ENCODE assay signal across 7 cellular contexts in genomic region chr21:37366488-37367300, GRCh38. TPM values are rescaled to one million over a fixed set of nuclear protein-coding genes. Genes with fewer than 3 reads are reported as not detected.
DNase-seq lines count a peak whose midpoint lies in the region; ATAC-seq and TF ChIP-seq lines count a peak whose summit lies in the region.

Gene DYRK1A, plus strand, starts transcription at chr21:37366773. Its CDS starts 53,602 bp downstream, at chr21:37420375.

- H3K27me3 ChIP-seq in hepatocyte = no peaks in the 10 kb centered on the region

- peak; percentile 6 for TF ChIP-seq CTCF in hepatocyte (IDR thresholded peaks at IDR 0.05; ENCODE audit: poor library complexity)

- peak within 1 kb of the TSS; percentile 91 for H3K4me3 ChIP-seq in hepatocyte

- H3K27ac ChIP-seq in hepatocyte = peak within 1 kb of the TSS; percentile 99

- peaks cover 48% of the 10 kb centered on the region for H3K79me2 ChIP-seq in hepatocyte

- peak within 1 kb of the TSS; percentile 59 for H2AFZ ChIP-seq in hepatocyte

- peaks cover 39% of the 10 kb centered on the region for H4K20me1 ChIP-seq in hepatocyte (ENCODE audit: insufficient read depth, poor library complexity, severe bottlenecking)

- peaks cover 33% of the 10 kb centered on the region for H3K4me1 ChIP-seq in hepatocyte (ENCODE audit: insufficient read depth)

- H3K36me3 ChIP-seq in hepatocyte (replicated peaks; ENCODE audit: insufficient read depth, low read depth) = no peaks in the 10 kb centered on the region

- WGBS in hepatocyte (ENCODE audit: low lambda C conversion rate, missing lambda C conversion rate) = 1% methylated on average over 49 of the region's 89 CpGs

- H3K9me3 ChIP-seq in hepatocyte (ENCODE audit: low read depth) = no peaks in the 10 kb centered on the region

- no peaks in the 10 kb centered on the region for H3K9me2 ChIP-seq in hepatocyte (replicated peaks; ENCODE audit: insufficient read depth)

- peak; percentile 97 to 98 for DNase-seq in NCI-H2081 (lab: John Stamatoyannopoulos, UW)
- DNase-seq in T1000 (lab: John Stamatoyannopoulos, UW) = peak; percentile 96
- DNase-seq in astrocyte of the hippocampus (ENCODE audit: low read depth, low spot score) = peak; percentile 100
- DNase-seq in hepatocyte (ENCODE audit: low spot score) = peak; percentile 99
- DNase-seq in renal cortical epithelial cell (ENCODE audit: low read depth) = peak; percentile 94

- peak; percentile 53 for ATAC-seq in GM18508 (IDR thresholded peaks at IDR 0.05; ENCODE audit: insufficient read depth, unreplicated experiment)
- peak; percentile 55 for ATAC-seq in HG03025 (IDR thresholded peaks at IDR 0.05; ENCODE audit: low FRiP score, unreplicated experiment)

- peak within 1 kb of the TSS; percentile 89 for H3K4me2 ChIP-seq in hepatocyte

RNA-seq across cellular contexts. Expression of gene DYRK1A, which starts in this region (rescaled TPM):
- total RNA-seq in hepatocyte (72.6 and 85.2 TPM in 2 replicates), renal cortical epithelial cell (43.8 and 76.0 TPM in 2 replicates)
- polyA plus RNA-seq in hepatocyte = 4.9 and 6.7 TPM in 2 replicates

Comparison
In these comparisons a context has a peak if more than half of its experiments do, and no peak if none do; other contexts are left out.
1. Peak in every context shown above with its lines: DNase-seq, ATAC-seq, H3K4me3 ChIP-seq and H3K27ac ChIP-seq.